ENCODE assay signal across 14 cellular contexts in genomic region chr1:185050823-185051451, GRCh38. TPM values are rescaled to one million over a fixed set of nuclear protein-coding genes. Genes with fewer than 3 reads are reported as not detected.
A peak's percentile ranks its signal among the peaks of the same experiment; 100 is the strongest.
DNase-seq lines count a peak whose midpoint lies in the region; ATAC-seq and TF ChIP-seq lines count a peak whose summit lies in the region.
"Had no signal": no experiment of that assay in that cellular context is flagged by ENCODE, and none has a peak within 500 bp of the region (broad histone marks: within the 10 kb centered on the region; RNA-seq: fewer than 3 reads in every experiment).

No MANE protein-coding gene starts in this region.

- H3K36me3 ChIP-seq in SK-N-MC (ENCODE audit: insufficient read depth, low read length) = peaks cover 18% of the 10 kb centered on the region
- H3K36me3 ChIP-seq: right atrium auricular region had no signal

- H3K4me3 ChIP-seq in SK-N-MC = no peak overlapping the region
- H3K4me3 ChIP-seq: left lung, right atrium auricular region had no signal

- TF ChIP-seq CTCF in GM13976 (IDR thresholded peaks at IDR 0.05; ENCODE audit: borderline replicate concordance, control extremely low read depth, extremely low read depth, insufficient read depth, missing control alignments) = no peak

- DNase-seq in NCI-H510A treated with DMSO at 0.1 percent for 48 hours (lab: John Stamatoyannopoulos, UW) (peak; percentile 30), NCI-H510A (lab: John Stamatoyannopoulos, UW) (no peak), MV-4-11 (lab: John Stamatoyannopoulos, UW) (peak; percentile 59), SK-N-MC (ENCODE audit: low read depth, low spot score) (peak; percentile 30), sciatic nerve (ENCODE audit: low spot score) (no peak), NCI-H524 treated with DMSO at 0.1 percent for 48 hours (lab: John Stamatoyannopoulos, UW) (no peak), GM13976 (ENCODE audit: low spot score) (no peak)
- DNase-seq: activated effector memory CD4-positive, alpha-beta T cell treated with Interleukin-2 at 50 U/mL for 16 hours; cerebellar nuclear complex; left lung; NCI-H1436 had no signal

- peaks cover 10% of the 10 kb centered on the region; the same call in 1 of the 2 replicates for H3K9me3 ChIP-seq in SK-N-MC (ENCODE audit: low read depth, low read length)
- H3K9me3 ChIP-seq: left lung, right atrium auricular region had no signal

- ATAC-seq in sciatic nerve = peak; percentile 45
- no peak for ATAC-seq in HG02938 (IDR thresholded peaks at IDR 0.05; ENCODE audit: unreplicated experiment)
- ATAC-seq: left lung, Right ventricle myocardium inferior had no signal

- H3K27ac ChIP-seq in SK-N-MC = no peak overlapping the region
- H3K27ac ChIP-seq: left lung, right atrium auricular region had no signal

- no peak overlapping the region for H3K9ac ChIP-seq in SK-N-MC (ENCODE audit: insufficient read length)

- intact Hi-C loops in sciatic nerve (cut with DNase I) = no loop called here

- in situ Hi-C loops in GM13976 (cut with MboI; ENCODE audit: low sequenced_read_pairs, unreplicated experiment) = no loop called here

RNA-seq across cellular contexts. Expression of gene RNF2, which starts 5.6 kb away (rescaled TPM):
- total RNA-seq in sciatic nerve = 21.1 TPM

Comparison
In these comparisons a context has a peak if more than half of its experiments do, and no peak if none do; other contexts are left out.
1. DNase-seq: peak in NCI-H510A treated with DMSO at 0.1 percent for 48 hours (single experiment), MV-4-11 (single experiment) and SK-N-MC (single experiment); none in NCI-H510A (single experiment), sciatic nerve (single experiment), NCI-H524 treated with DMSO at 0.1 percent for 48 hours (single experiment) and GM13976 (single experiment).